In the genomic region with DNA sequence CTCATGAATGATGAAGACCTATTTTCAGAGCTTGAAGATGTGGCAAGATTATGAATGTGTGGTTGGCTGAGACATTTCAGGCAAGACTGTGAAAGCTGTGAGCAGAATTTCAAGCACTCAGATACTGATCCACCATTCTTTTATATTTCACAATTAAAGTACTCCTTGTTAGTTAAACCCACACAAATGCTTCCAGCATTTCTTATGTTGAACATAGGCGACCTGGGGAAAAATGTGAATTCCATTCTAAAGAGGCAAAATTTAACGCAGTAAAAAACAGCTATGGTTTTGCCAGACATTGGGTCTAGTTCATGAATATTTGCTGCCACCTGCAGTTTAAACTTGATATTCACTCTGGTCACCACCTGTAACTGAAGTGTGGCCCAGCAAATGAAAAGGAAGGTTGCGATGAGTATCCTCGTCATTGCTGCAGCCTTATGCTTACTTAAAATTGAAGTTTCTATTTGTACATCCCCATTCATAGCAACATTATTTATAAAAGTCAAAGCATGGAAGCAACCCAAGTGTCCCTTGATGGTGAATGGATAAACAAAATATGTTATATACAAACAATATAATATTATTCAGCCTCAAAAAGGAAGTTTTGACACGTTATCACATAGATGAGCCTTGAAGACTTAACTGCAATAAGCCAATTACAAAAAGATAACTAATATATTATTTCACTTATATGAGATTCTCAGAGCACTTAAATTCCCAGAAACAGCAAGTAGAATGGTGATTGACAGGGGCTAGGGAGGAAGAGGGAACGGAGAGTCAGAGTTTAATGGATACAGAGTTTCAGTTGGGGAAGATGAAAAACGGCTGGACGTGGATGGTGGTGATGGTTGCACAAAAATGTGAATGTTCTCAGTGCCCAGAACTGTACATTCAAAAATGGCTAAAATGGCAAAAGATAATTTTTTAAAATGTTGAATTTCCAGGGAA, we compare ENCODE assay signal across 8 cellular contexts. TPM values are rescaled to one million over a fixed set of nuclear protein-coding genes. Genes with fewer than 3 reads are reported as not detected.
A peak's percentile ranks its signal among the peaks of the same experiment; 100 is the strongest.
DNase-seq lines count a peak whose midpoint lies in the region; ATAC-seq and TF ChIP-seq lines count a peak whose summit lies in the region.

No MANE protein-coding gene starts in this region.

- H3K27ac ChIP-seq in osteoblast (ENCODE audit: low read depth, low read length): no peak overlapping the region

- CTCF ChIA-PET in activated CD8-positive, alpha-beta T cell treated with anti-CD3 and anti-CD28 coated beads, Interleukin-2, amount 10 ng/mL, durations not matched to agents 7 days and 5 days (lab: Charles Lee): interaction anchor here (0.6 to 4.3 kb wide), 47 partner anchors 11 to 854 kb away, joined by 3 to 66 read pairs (median 5); a partner anchor contains a TSS

- POLR2A ChIA-PET in activated CD8-positive, alpha-beta T cell treated with anti-CD3 and anti-CD28 coated beads, Interleukin-2, amount 10 ng/mL, durations not matched to agents 7 days and 5 days (lab: Charles Lee): interaction anchor here (0.6 to 0.7 kb wide), 2 partner anchors 75 to 224 kb away, joined by 3 read pairs; no protein-coding TSS in a partner anchor

- no peak overlapping the region for H2AFZ ChIP-seq in osteoblast (ENCODE audit: low read length)

- no peak overlapping the region for H3K27ac Mint-ChIP-seq in activated CD8-positive, alpha-beta T cell treated with anti-CD3 and anti-CD28 coated beads, Interleukin-2, amount 10 ng/mL, durations not matched to agents 7 days and 5 days

- no peaks in the 10 kb centered on the region for H3K9me3 Mint-ChIP-seq in activated CD8-positive, alpha-beta T cell treated with anti-CD3 and anti-CD28 coated beads, Interleukin-2, amount 10 ng/mL, durations not matched to agents 7 days and 5 days (ENCODE audit: insufficient read depth)

- H3K36me3 Mint-ChIP-seq in activated CD8-positive, alpha-beta T cell treated with anti-CD3 and anti-CD28 coated beads, Interleukin-2, amount 10 ng/mL, durations not matched to agents 7 days and 5 days (ENCODE audit: low read depth): no peaks in the 10 kb centered on the region

- DNase-seq in COR-L47 (lab: John Stamatoyannopoulos, UW) (peak; percentile 19), NCI-H526 treated with DMSO at 0.1 percent for 48 hours (lab: John Stamatoyannopoulos, UW) (peak; percentile 39), foreskin fibroblast (peak; percentile 29 to 74), osteoblast (ENCODE audit: insufficient read length, low spot score, missing footprints) (peak; percentile 83)
- peak; percentile 61 for DNase-seq in activated CD8-positive, alpha-beta T cell treated with anti-CD3 and anti-CD28 coated beads, Interleukin-2, amount 10 ng/mL, durations not matched to agents 7 days and 5 days

- H3K9me3 ChIP-seq in osteoblast (ENCODE audit: low read depth, low read length): no peaks in the 10 kb centered on the region

- ATAC-seq in GM18907 (IDR thresholded peaks at IDR 0.05; ENCODE audit: unreplicated experiment): peak; percentile 85
- ATAC-seq in HG03280 (IDR thresholded peaks at IDR 0.05; ENCODE audit: unreplicated experiment): peak; percentile 85
- peak; percentile 79 for ATAC-seq in activated CD8-positive, alpha-beta T cell treated with anti-CD3 and anti-CD28 coated beads, Interleukin-2, amount 10 ng/mL, durations not matched to agents 7 days and 5 days
- no peak for ATAC-seq in HG02840 (IDR thresholded peaks at IDR 0.05; ENCODE audit: low FRiP score, unreplicated experiment)

- peaks cover 14% of the 10 kb centered on the region for H3K4me1 Mint-ChIP-seq in activated CD8-positive, alpha-beta T cell treated with anti-CD3 and anti-CD28 coated beads, Interleukin-2, amount 10 ng/mL, durations not matched to agents 7 days and 5 days (ENCODE audit: low read depth)

- peaks cover 6% of the 10 kb centered on the region for H3K4me1 ChIP-seq in osteoblast (ENCODE audit: insufficient read depth, low read length)

- no peaks in the 10 kb centered on the region for H4K20me1 ChIP-seq in osteoblast (ENCODE audit: insufficient read depth, low read length)

- no peaks in the 10 kb centered on the region for H3K27me3 Mint-ChIP-seq in activated CD8-positive, alpha-beta T cell treated with anti-CD3 and anti-CD28 coated beads, Interleukin-2, amount 10 ng/mL, durations not matched to agents 7 days and 5 days (ENCODE audit: low read depth)

- H3K27me3 ChIP-seq in osteoblast (ENCODE audit: insufficient read depth, low read length): no peaks in the 10 kb centered on the region

- no peak overlapping the region for H3K4me3 ChIP-seq in foreskin fibroblast (ENCODE audit: low read depth in 1 of 2, low read length in 2 of 2)
- H3K4me3 ChIP-seq in osteoblast (ENCODE audit: insufficient read depth, low read length): no peak overlapping the region

- H3K4me2 ChIP-seq in osteoblast (ENCODE audit: insufficient read depth, low read length): peak overlapping the region; percentile 34

- no peaks in the 10 kb centered on the region for H3K36me3 ChIP-seq in osteoblast (ENCODE audit: insufficient read depth, low read length)

- no peak overlapping the region for H3K4me3 Mint-ChIP-seq in activated CD8-positive, alpha-beta T cell treated with anti-CD3 and anti-CD28 coated beads, Interleukin-2, amount 10 ng/mL, durations not matched to agents 7 days and 5 days

- peak; percentile 48 for TF ChIP-seq CTCF in foreskin fibroblast (IDR thresholded peaks at IDR 0.05; ENCODE audit: low read depth, low read length)
- peak; percentile 66 for TF ChIP-seq CTCF in osteoblast (IDR thresholded peaks at IDR 0.05; ENCODE audit: extremely low read depth, low read depth, low read length)

- no peaks in the 10 kb centered on the region for H3K79me2 ChIP-seq in osteoblast (ENCODE audit: insufficient read depth, low read length)

RNA-seq across cellular contexts. Expression of a gene that starts 32.4 kb away (rescaled TPM):
- total RNA-seq in activated CD8-positive, alpha-beta T cell treated with anti-CD3 and anti-CD28 coated beads, Interleukin-2, amount 10 ng/mL, durations not matched to agents 7 days and 5 days: 1 to 10 TPM; 2.2 to 2.7 TPM
- under 0.01 and 0.36 TPM in 2 replicates for total RNA-seq in osteoblast

Comparison
In these comparisons a context has a peak if more than half of its experiments do, and no peak if none do; other contexts are left out.
1. DNase-seq: peak in every context shown above with its lines; median percentile 83 in osteoblast; 61 in activated CD8-positive, alpha-beta T cell treated with anti-CD3 and anti-CD28 coated beads, Interleukin-2, amount 10 ng/mL, durations not matched to agents 7 days and 5 days; 52 in foreskin fibroblast; 39 in NCI-H526 treated with DMSO at 0.1 percent for 48 hours; 19 in COR-L47.